In genomic region chr3:143604849-143605660, GRCh38 we compare ENCODE assay signal across 9 cellular contexts.
DNase-seq lines count a peak whose midpoint lies in the region; ATAC-seq and TF ChIP-seq lines count a peak whose summit lies in the region.
"Had no signal": no experiment of that assay in that cellular context is flagged by ENCODE, and none has a peak within 500 bp of the region (broad histone marks: within the 10 kb centered on the region; RNA-seq: fewer than 3 reads in every experiment).

No MANE protein-coding gene starts in this region.

- no peak for DNase-seq in neural progenitor cell (ENCODE audit: low spot score)
- no peak for DNase-seq in smooth muscle cell (lab: John Stamatoyannopoulos, UW; ENCODE audit: unreplicated experiment)
- no peak for DNase-seq in progenitor cell of endocrine pancreas (ENCODE audit: low spot score, unreplicated experiment)
- DNase-seq in heart left ventricle: no peak
- DNase-seq in effector memory CD4-positive, alpha-beta T cell: no peak
- DNase-seq: T1000 had no signal

- H3F3A ChIP-seq in neural progenitor cell (ENCODE audit: low read depth): no peaks in the 10 kb centered on the region
- no peaks in the 10 kb centered on the region for H3F3A ChIP-seq in smooth muscle cell (ENCODE audit: low read depth)

- H4K20me1 ChIP-seq in neural progenitor cell (ENCODE audit: low read depth): no peaks in the 10 kb centered on the region
- no peaks in the 10 kb centered on the region for H4K20me1 ChIP-seq in smooth muscle cell (ENCODE audit: low read depth)

- WGBS in smooth muscle cell (ENCODE audit: low lambda C conversion rate): 95% methylated on average over 5 of the region's 5 CpGs
- WGBS in heart left ventricle, 4 donors: 76 to 84% (median 80%) methylated on average over 5 of the region's 5 CpGs

- H3K9me3 ChIP-seq in neural progenitor cell (ENCODE audit: low read depth): no peaks in the 10 kb centered on the region
- no peaks in the 10 kb centered on the region for H3K9me3 ChIP-seq in smooth muscle cell (replicated peaks; ENCODE audit: low read depth)
- H3K9me3 ChIP-seq in heart left ventricle: no peaks in the 10 kb centered on the region
- no peaks in the 10 kb centered on the region for H3K9me3 ChIP-seq in effector memory CD4-positive, alpha-beta T cell (ENCODE audit: control insufficient read depth, low read length)

- H3K79me2 ChIP-seq in neural progenitor cell (ENCODE audit: low read depth) (no peaks in the 10 kb centered on the region), smooth muscle cell (ENCODE audit: low read depth) (no peaks in the 10 kb centered on the region)

- TF ChIP-seq POLR2A in heart left ventricle (IDR thresholded peaks at IDR 0.05): no peak

- H3K27ac ChIP-seq in neural progenitor cell (no peak overlapping the region), smooth muscle cell (ENCODE audit: low read depth) (no peak overlapping the region), heart left ventricle (no peak overlapping the region)
- H3K27ac ChIP-seq in effector memory CD4-positive, alpha-beta T cell (ENCODE audit: insufficient read depth, low read length, poor library complexity, severe bottlenecking): no peak overlapping the region

- no peak for TF ChIP-seq CTCF in neural progenitor cell (IDR thresholded peaks at IDR 0.05)
- TF ChIP-seq CTCF in smooth muscle cell (IDR thresholded peaks at IDR 0.05; ENCODE audit: borderline replicate concordance, insufficient read depth, poor library complexity, severe bottlenecking): no peak
- TF ChIP-seq CTCF in progenitor cell of endocrine pancreas (IDR thresholded peaks at IDR 0.05; ENCODE audit: unreplicated experiment): no peak
- TF ChIP-seq CTCF in heart left ventricle (IDR thresholded peaks at IDR 0.05): no peak

- peak overlapping the region; percentile 15 for H2AFZ ChIP-seq in neural progenitor cell (replicated peaks)
- no peak overlapping the region for H2AFZ ChIP-seq in smooth muscle cell (ENCODE audit: low read depth)

- H3K9ac ChIP-seq in neural progenitor cell: no peak overlapping the region
- no peak overlapping the region for H3K9ac ChIP-seq in smooth muscle cell (ENCODE audit: low read depth)

- H3K27ac Mint-ChIP-seq in neural progenitor cell (no peak overlapping the region), progenitor cell of endocrine pancreas (no peak overlapping the region)

- H3K4me1 Mint-ChIP-seq in neural progenitor cell (peaks cover 5% of the 10 kb centered on the region), progenitor cell of endocrine pancreas (ENCODE audit: low read depth) (peaks cover 3% of the 10 kb centered on the region)

- no peaks in the 10 kb centered on the region for H3K36me3 ChIP-seq in neural progenitor cell
- no peaks in the 10 kb centered on the region for H3K36me3 ChIP-seq in smooth muscle cell (ENCODE audit: low read depth)
- H3K36me3 ChIP-seq in heart left ventricle: no peaks in the 10 kb centered on the region
- H3K36me3 ChIP-seq in effector memory CD4-positive, alpha-beta T cell (ENCODE audit: control insufficient read depth, insufficient read depth, low read length): no peaks in the 10 kb centered on the region

- H3K27me3 Mint-ChIP-seq in neural progenitor cell (ENCODE audit: insufficient read depth, low read depth) (no peaks in the 10 kb centered on the region), progenitor cell of endocrine pancreas (peaks cover 4% of the 10 kb centered on the region)

- H3K4me3 Mint-ChIP-seq in neural progenitor cell (no peak overlapping the region), progenitor cell of endocrine pancreas (ENCODE audit: low read depth) (no peak overlapping the region)

- H3K4me3 ChIP-seq in neural progenitor cell (no peak overlapping the region), smooth muscle cell (no peak overlapping the region), heart left ventricle (no peak overlapping the region)
- H3K4me3 ChIP-seq in effector memory CD4-positive, alpha-beta T cell (ENCODE audit: insufficient read depth, low read depth, low read length, poor library complexity, severe bottlenecking): no peak overlapping the region

- intact Hi-C loops in heart left ventricle (cut with DNase I): no loop called here

- H3K9me3 Mint-ChIP-seq in neural progenitor cell (no peaks in the 10 kb centered on the region), progenitor cell of endocrine pancreas (ENCODE audit: low read depth) (no peaks in the 10 kb centered on the region)

- H3K4me1 ChIP-seq in neural progenitor cell (no peaks in the 10 kb centered on the region), smooth muscle cell (ENCODE audit: low read depth) (no peaks in the 10 kb centered on the region), heart left ventricle (peaks cover 0 to 21% (median 6%) of the 10 kb centered on the region in 12 donors)
- H3K4me1 ChIP-seq in effector memory CD4-positive, alpha-beta T cell (ENCODE audit: control insufficient read depth, insufficient read depth, low read length, poor library complexity, severe bottlenecking): no peaks in the 10 kb centered on the region

- H3K27me3 ChIP-seq in neural progenitor cell: no peaks in the 10 kb centered on the region
- no peaks in the 10 kb centered on the region for H3K27me3 ChIP-seq in smooth muscle cell (ENCODE audit: low read depth)
- H3K27me3 ChIP-seq in heart left ventricle: no peaks in the 10 kb centered on the region
- H3K27me3 ChIP-seq in effector memory CD4-positive, alpha-beta T cell (replicated peaks; ENCODE audit: control insufficient read depth, insufficient read depth, low read length, poor library complexity, severe bottlenecking): no peaks in the 10 kb centered on the region

- ATAC-seq in GM19035 (IDR thresholded peaks at IDR 0.05; ENCODE audit: unreplicated experiment) (peak; percentile 59), HG02610 (IDR thresholded peaks at IDR 0.05; ENCODE audit: unreplicated experiment) (peak; percentile 88), HG03469 (IDR thresholded peaks at IDR 0.05; ENCODE audit: unreplicated experiment) (peak; percentile 80), heart left ventricle (no peak)

- H3K36me3 Mint-ChIP-seq in neural progenitor cell (no peaks in the 10 kb centered on the region), progenitor cell of endocrine pancreas (ENCODE audit: insufficient read depth) (no peaks in the 10 kb centered on the region)

- H3K4me2 ChIP-seq in neural progenitor cell: no peak overlapping the region
- H3K4me2 ChIP-seq in smooth muscle cell: no peak overlapping the region

Comparison
In these comparisons a context has a peak if more than half of its experiments do, and no peak if none do; other contexts are left out.
1. ATAC-seq: peak in GM19035 (single experiment), HG02610 (single experiment) and HG03469 (single experiment); none in heart left ventricle (0 of 4).